Comparison of ENCODE assay signal across 12 cellular contexts in genomic region chr11:19079643-19080440, GRCh38. TPM values are rescaled to one million over a fixed set of nuclear protein-coding genes. Genes with fewer than 3 reads are reported as not detected.
A peak's percentile ranks its signal among the peaks of the same experiment; 100 is the strongest.
DNase-seq lines count a peak whose midpoint lies in the region; ATAC-seq and TF ChIP-seq lines count a peak whose summit lies in the region.
"Had no signal": no experiment of that assay in that cellular context is flagged by ENCODE, and none has a peak within 500 bp of the region (broad histone marks: within the 10 kb centered on the region; RNA-seq: fewer than 3 reads in every experiment).

No MANE protein-coding gene starts in this region.

- peaks cover 4% of the 10 kb centered on the region for H3K4me1 ChIP-seq in lower lobe of right lung
- no peaks in the 10 kb centered on the region for H3K4me1 ChIP-seq in Caco-2

- H3K27me3 ChIP-seq in lower lobe of right lung (ENCODE audit: low read depth) (no peaks in the 10 kb centered on the region), Caco-2 (replicated peaks; ENCODE audit: control insufficient read depth, insufficient read depth, low read length) (no peaks in the 10 kb centered on the region)
- H3K27me3 ChIP-seq: right lobe of liver, stomach had no signal

- H3K36me3 Mint-ChIP-seq in activated T-cell treated with anti-CD3 and anti-CD28 coated beads, Interleukin-2, amount 50 U/mL, for 72 hours (ENCODE audit: insufficient read depth in 2 of 2): no peaks in the 10 kb centered on the region
- H3K36me3 Mint-ChIP-seq in Caco-2 (ENCODE audit: insufficient read depth, unreplicated experiment): no peaks in the 10 kb centered on the region

- CTCF ChIA-PET in Caco-2 (lab: Charles Lee): interaction anchor here (0.9 kb wide), 1 partner anchor 37 kb away, joined by 5 read pairs; the partner anchor contains the start of gene ZDHHC13

- ATAC-seq in lower lobe of right lung (peak; percentile 32 to 39), GM21360 (IDR thresholded peaks at IDR 0.05; ENCODE audit: unreplicated experiment) (no peak)
- no peak for ATAC-seq in activated T-cell treated with anti-CD3 and anti-CD28 coated beads, Interleukin-2, amount 50 U/mL, for 72 hours (replicated peaks in 1 of 2)
- ATAC-seq: right lobe of liver had no signal

- H3K27ac ChIP-seq in caudate nucleus (ENCODE audit: low read depth, low read length) (peak overlapping the region; percentile 71), lower lobe of right lung (no peak overlapping the region)
- H3K27ac ChIP-seq: right lobe of liver, stomach had no signal

- H3K9me3 ChIP-seq in lower lobe of right lung (no peaks in the 10 kb centered on the region), Caco-2 (no peaks in the 10 kb centered on the region)
- H3K9me3 ChIP-seq: right lobe of liver, stomach had no signal

- H3K4me3 ChIP-seq in lower lobe of right lung: no peak overlapping the region
- H3K4me3 ChIP-seq in Caco-2 (ENCODE audit: low read depth, low read length): no peak overlapping the region
- H3K4me3 ChIP-seq: right lobe of liver, stomach had no signal

- H3K4me3 Mint-ChIP-seq in activated T-cell treated with anti-CD3 and anti-CD28 coated beads, Interleukin-2, amount 50 U/mL, for 72 hours: no peak overlapping the region
- H3K4me3 Mint-ChIP-seq in Caco-2 (ENCODE audit: unreplicated experiment): no peak overlapping the region
- H3K4me3 Mint-ChIP-seq: activated CD4-positive, alpha-beta T cell treated with anti-CD3 and anti-CD28 coated beads, Interleukin-2, amount 10 ng/mL, durations not matched to agents 7 days and 5 days had no signal

- DNase-seq in SIG-M5 treated with dmso at 0.1 percent for 504 hours (lab: John Stamatoyannopoulos, UW; ENCODE audit: unreplicated experiment): peak; percentile 6
- DNase-seq in SIG-M5 (lab: John Stamatoyannopoulos, UW): no peak
- DNase-seq in caudate nucleus (lab: John Stamatoyannopoulos, UW): peak in 12 of 61 donors; percentile 2 to 51 (median 16)
- DNase-seq in lower lobe of right lung: no peak
- DNase-seq in T1000 (lab: John Stamatoyannopoulos, UW): no peak
- no peak for DNase-seq in activated T-cell treated with anti-CD3 and anti-CD28 coated beads, Interleukin-2, amount 50 U/mL, for 72 hours
- no peak for DNase-seq in Caco-2
- DNase-seq: ACHN; activated CD4-positive, alpha-beta T cell treated with anti-CD3 and anti-CD28 coated beads, Interleukin-2, amount 10 ng/mL, durations not matched to agents 7 days and 5 days; right lobe of liver; stomach had no signal

- TF ChIP-seq CTCF in lower lobe of right lung (IDR thresholded peaks at IDR 0.05): no peak
- TF ChIP-seq CTCF in Caco-2 (IDR thresholded peaks at IDR 0.05; ENCODE audit: insufficient read depth in 1 of 2, low read depth in 1 of 2, low read length in 1 of 2, severe bottlenecking in 1 of 2, unreplicated experiment in 1 of 2): no peak

- H3K36me3 ChIP-seq in lower lobe of right lung: no peaks in the 10 kb centered on the region
- no peaks in the 10 kb centered on the region for H3K36me3 ChIP-seq in Caco-2 (ENCODE audit: control insufficient read depth, insufficient read depth, low read length)
- H3K36me3 ChIP-seq: right lobe of liver, stomach had no signal

- no peaks in the 10 kb centered on the region for H3K27me3 Mint-ChIP-seq in activated T-cell treated with anti-CD3 and anti-CD28 coated beads, Interleukin-2, amount 50 U/mL, for 72 hours (ENCODE audit: low read depth)
- H3K27me3 Mint-ChIP-seq in Caco-2 (ENCODE audit: insufficient read depth, unreplicated experiment): peaks cover 2% of the 10 kb centered on the region

- POLR2A ChIA-PET in Caco-2 (lab: Charles Lee): no interaction called here

- H3K4me1 Mint-ChIP-seq in activated T-cell treated with anti-CD3 and anti-CD28 coated beads, Interleukin-2, amount 50 U/mL, for 72 hours (ENCODE audit: low read depth): no peaks in the 10 kb centered on the region
- peaks cover 6% of the 10 kb centered on the region for H3K4me1 Mint-ChIP-seq in Caco-2 (ENCODE audit: low read depth, unreplicated experiment)
- H3K4me1 Mint-ChIP-seq: activated CD4-positive, alpha-beta T cell treated with anti-CD3 and anti-CD28 coated beads, Interleukin-2, amount 10 ng/mL, durations not matched to agents 7 days and 5 days had no signal

- BruUV-seq in Caco-2 (replicated peaks; lab: Mats Ljungman, UMichigan): no TSS peak

- H3K27ac Mint-ChIP-seq in activated T-cell treated with anti-CD3 and anti-CD28 coated beads, Interleukin-2, amount 50 U/mL, for 72 hours: no peak overlapping the region
- no peak overlapping the region for H3K27ac Mint-ChIP-seq in Caco-2 (ENCODE audit: unreplicated experiment)
- H3K27ac Mint-ChIP-seq: activated CD4-positive, alpha-beta T cell treated with anti-CD3 and anti-CD28 coated beads, Interleukin-2, amount 10 ng/mL, durations not matched to agents 7 days and 5 days had no signal

- no peaks in the 10 kb centered on the region for H3K9me3 Mint-ChIP-seq in activated T-cell treated with anti-CD3 and anti-CD28 coated beads, Interleukin-2, amount 50 U/mL, for 72 hours
- no peaks in the 10 kb centered on the region for H3K9me3 Mint-ChIP-seq in Caco-2 (ENCODE audit: unreplicated experiment)
- H3K9me3 Mint-ChIP-seq: activated CD4-positive, alpha-beta T cell treated with anti-CD3 and anti-CD28 coated beads, Interleukin-2, amount 10 ng/mL, durations not matched to agents 7 days and 5 days had no signal

- intact Hi-C loops in lower lobe of right lung (cut with DNase I) (loop anchor here (10.0 kb wide), 1 partner anchor 475 kb away; no protein-coding TSS in a partner anchor), Caco-2 (cut with micrococcal nuclease; ENCODE audit: unreplicated experiment) (loop anchor here (10.0 kb wide), 1 partner anchor 825 kb away; no protein-coding TSS in a partner anchor)

RNA-seq across cellular contexts. Expression of gene MRGPRX2, which starts 19.3 kb away (rescaled TPM):
- not detected for total RNA-seq in lower lobe of right lung
- under 1 TPM in 1 of 2 donors, not detected in 1; 0.16 TPM for total RNA-seq in activated T-cell treated with anti-CD3 and anti-CD28 coated beads, Interleukin-2, amount 50 U/mL, for 72 hours
- total RNA-seq in Caco-2 (2022): not detected in 2 replicates
- total RNA-seq: activated CD4-positive, alpha-beta T cell treated with anti-CD3 and anti-CD28 coated beads, Interleukin-2, amount 10 ng/mL, durations not matched to agents 7 days and 5 days; right lobe of liver; stomach had no signal

RNA-seq across cellular contexts. Expression of gene ZDHHC13, which starts 37.1 kb away (rescaled TPM):
- total RNA-seq in lower lobe of right lung (10.6 TPM), Caco-2 (2022) (21.4 and 21.8 TPM in 2 replicates)
- 10 to 100 TPM; 25.1 to 26.3 TPM for total RNA-seq in activated T-cell treated with anti-CD3 and anti-CD28 coated beads, Interleukin-2, amount 50 U/mL, for 72 hours

Comparison
In these comparisons a context has a peak if more than half of its experiments do, and no peak if none do; other contexts are left out.
1. ATAC-seq: peak in lower lobe of right lung (2 of 2); none in GM21360 (single experiment) and activated T-cell treated with anti-CD3 and anti-CD28 coated beads, Interleukin-2, amount 50 U/mL, for 72 hours (0 of 2).